ENCODE assay signal across 29 cellular contexts in the genomic region with DNA sequence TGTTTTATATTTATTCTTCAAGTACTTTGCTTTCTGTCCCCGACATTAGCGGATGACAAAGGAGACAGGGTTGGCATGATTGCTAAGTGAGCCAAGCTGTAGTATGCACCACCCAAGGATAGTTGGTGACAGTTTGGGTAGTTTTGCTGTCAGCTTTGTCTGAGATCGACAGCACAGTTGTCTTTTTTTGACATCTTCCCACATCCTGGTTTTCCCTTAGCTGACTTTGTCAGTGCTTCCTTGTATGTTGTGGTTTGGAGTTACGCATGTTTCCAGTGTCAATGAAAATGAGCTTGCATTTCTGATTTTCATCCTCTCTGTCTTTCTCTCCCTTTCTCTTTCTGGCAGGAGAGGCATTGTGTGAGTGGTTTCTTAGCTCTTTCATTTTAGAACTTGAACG.
"Had no signal": no experiment of that assay in that cellular context is flagged by ENCODE, and none has a peak within 500 bp of the region (broad histone marks: within the 10 kb centered on the region; RNA-seq: fewer than 3 reads in every experiment).

No MANE protein-coding gene starts in this region.

- ATAC-seq: activated CD4-positive, CD25-positive, alpha-beta regulatory T cell treated with anti-CD3 and anti-CD28 coated beads, Interleukin-2, amount 50 U/mL, for 24 hours; activated T-helper 17 cell treated with anti-CD3 and anti-CD28 coated beads, Interleukin-2, amount 50 U/mL, for 72 hours; gastrocnemius medialis; left lung; lower lobe of right lung; psoas muscle; stimulated activated naive B cell treated with anti-CD40 and anti-IgM and Interleukin-4, amounts not matched to agents 10 μg/mL and 1 μg/mL and 100 μg/mL, for 72 hours; upper lobe of right lung had no signal

- H3K27me3 Mint-ChIP-seq: activated CD4-positive, alpha-beta memory T cell treated with anti-CD3 and anti-CD28 coated beads, Interleukin-2, amount 10 ng/mL, durations not matched to agents 7 days and 5 days; activated T-helper 17 cell treated with anti-CD3 and anti-CD28 coated beads, Interleukin-2, amount 50 U/mL, for 72 hours; brain; stimulated activated naive B cell treated with anti-CD40 and anti-IgM and Interleukin-4, amounts not matched to agents 10 μg/mL and 1 μg/mL and 100 μg/mL, for 72 hours had no signal

- H3K4me3 ChIP-seq: adrenal gland, coronary artery, dorsolateral prefrontal cortex, gastrocnemius medialis, left lung, lower lobe of right lung, psoas muscle, stomach, tibial artery, upper lobe of right lung had no signal

- H3K4me3 Mint-ChIP-seq: activated CD4-positive, alpha-beta memory T cell treated with anti-CD3 and anti-CD28 coated beads, Interleukin-2, amount 10 ng/mL, durations not matched to agents 7 days and 5 days; activated CD4-positive, alpha-beta T cell treated with anti-CD3 and anti-CD28 coated beads, Interleukin-2, amount 10 ng/mL, durations not matched to agents 24 days and 14 days; activated T-helper 17 cell treated with anti-CD3 and anti-CD28 coated beads, Interleukin-2, amount 50 U/mL, for 72 hours; brain; nephron progenitor cell; stimulated activated naive B cell treated with anti-CD40 and anti-IgM and Interleukin-4, amounts not matched to agents 10 μg/mL and 1 μg/mL and 100 μg/mL, for 72 hours; T-helper 1 cell treated with Interleukin-12 subunit alpha and Interleukin-12 subunit beta and Interleukin-4 antibody, amounts not matched to agents 30 μg/mL and 1 μg/mL, for 36 hours had no signal

- H3K27ac ChIP-seq: adrenal gland, coronary artery, dorsolateral prefrontal cortex, gastrocnemius medialis, left lung, lower lobe of right lung, parathyroid adenoma, psoas muscle, stomach, tibial artery, upper lobe of right lung, WERI-Rb-1 had no signal

- H3K4me1 ChIP-seq: adrenal gland, gastrocnemius medialis, left lung, lower lobe of right lung, parathyroid adenoma, psoas muscle, stomach, tibial artery, upper lobe of right lung had no signal

- H3K9me3 ChIP-seq: adrenal gland, gastrocnemius medialis, left lung, lower lobe of right lung, psoas muscle, stomach, tibial artery, upper lobe of right lung had no signal

- H3K36me3 Mint-ChIP-seq: brain; stimulated activated naive B cell treated with anti-CD40 and anti-IgM and Interleukin-4, amounts not matched to agents 10 μg/mL and 1 μg/mL and 100 μg/mL, for 72 hours had no signal

- DNase-seq: activated CD4-positive, alpha-beta memory T cell treated with anti-CD3 and anti-CD28 coated beads, Interleukin-2, amount 10 ng/mL, durations not matched to agents 7 days and 5 days; activated CD4-positive, alpha-beta T cell treated with anti-CD3 and anti-CD28 coated beads, Interleukin-2, amount 10 ng/mL, durations not matched to agents 24 days and 14 days; activated gamma-delta T cell treated with Interleukin-2 at 50 U/mL for 16 hours; activated naive CD4-positive, alpha-beta T cell treated with anti-CD3 and anti-CD28 coated beads, Interleukin-2, amount 50 U/mL, for 16 hours; adrenal gland; aorta; dorsolateral prefrontal cortex; effector memory CD4-positive, alpha-beta T cell; gastrocnemius medialis; glutamatergic neuron; left lung; lower lobe of right lung; mesenchymal stem cell; nephron progenitor cell; psoas muscle; stimulated activated CD4-positive, alpha-beta T cell treated with anti-CD3 and anti-CD28 coated beads, Interleukin-15, amount 100 ng/mL, for 24 hours; stimulated activated CD4-positive, alpha-beta T cell treated with anti-CD3 and anti-CD28 coated beads, Interleukin-2, amount 100 ng/mL, for 24 hours; stimulated activated naive B cell treated with anti-CD40 and anti-IgM and Interleukin-4, amounts not matched to agents 10 μg/mL and 1 μg/mL and 100 μg/mL, for 72 hours; stomach; T1000; tibial artery; upper lobe of right lung; WERI-Rb-1 had no signal

- H3K4me1 Mint-ChIP-seq: activated T-helper 17 cell treated with anti-CD3 and anti-CD28 coated beads, Interleukin-2, amount 50 U/mL, for 72 hours; brain; nephron progenitor cell; stimulated activated naive B cell treated with anti-CD40 and anti-IgM and Interleukin-4, amounts not matched to agents 10 μg/mL and 1 μg/mL and 100 μg/mL, for 72 hours had no signal

- H3K9me3 Mint-ChIP-seq: activated CD4-positive, alpha-beta memory T cell treated with anti-CD3 and anti-CD28 coated beads, Interleukin-2, amount 10 ng/mL, durations not matched to agents 7 days and 5 days; activated T-helper 17 cell treated with anti-CD3 and anti-CD28 coated beads, Interleukin-2, amount 50 U/mL, for 72 hours; brain; nephron progenitor cell; stimulated activated naive B cell treated with anti-CD40 and anti-IgM and Interleukin-4, amounts not matched to agents 10 μg/mL and 1 μg/mL and 100 μg/mL, for 72 hours; T-helper 1 cell treated with Interleukin-12 subunit alpha and Interleukin-12 subunit beta and Interleukin-4 antibody, amounts not matched to agents 30 μg/mL and 1 μg/mL, for 36 hours had no signal

- H3K36me3 ChIP-seq: adrenal gland, gastrocnemius medialis, left lung, lower lobe of right lung, stomach, tibial artery, upper lobe of right lung, WERI-Rb-1 had no signal

- H3K27me3 ChIP-seq: adrenal gland, dorsolateral prefrontal cortex, gastrocnemius medialis, left lung, stomach, tibial artery, upper lobe of right lung had no signal

- H3K27ac Mint-ChIP-seq: activated CD4-positive, alpha-beta memory T cell treated with anti-CD3 and anti-CD28 coated beads, Interleukin-2, amount 10 ng/mL, durations not matched to agents 7 days and 5 days; activated CD4-positive, alpha-beta T cell treated with anti-CD3 and anti-CD28 coated beads, Interleukin-2, amount 10 ng/mL, durations not matched to agents 24 days and 14 days; activated T-helper 17 cell treated with anti-CD3 and anti-CD28 coated beads, Interleukin-2, amount 50 U/mL, for 72 hours; brain; nephron progenitor cell; stimulated activated naive B cell treated with anti-CD40 and anti-IgM and Interleukin-4, amounts not matched to agents 10 μg/mL and 1 μg/mL and 100 μg/mL, for 72 hours; T-helper 1 cell treated with Interleukin-12 subunit alpha and Interleukin-12 subunit beta and Interleukin-4 antibody, amounts not matched to agents 30 μg/mL and 1 μg/mL, for 36 hours had no signal
